In genomic region chr16:86662195-86662594, GRCh38 we compare ENCODE assay signal across 22 cellular contexts.
A peak's percentile ranks its signal among the peaks of the same experiment; 100 is the strongest.
DNase-seq lines count a peak whose midpoint lies in the region; ATAC-seq and TF ChIP-seq lines count a peak whose summit lies in the region.
"Had no signal": no experiment of that assay in that cellular context is flagged by ENCODE, and none has a peak within 500 bp of the region (broad histone marks: within the 10 kb centered on the region; RNA-seq: fewer than 3 reads in every experiment).

No MANE protein-coding gene starts in this region.

- H3K4me2 ChIP-seq in mammary epithelial cell (ENCODE audit: insufficient read depth, low read depth, low read length): no peak overlapping the region

- peaks cover 9% of the 10 kb centered on the region for H3K9me3 Mint-ChIP-seq in osteocyte (ENCODE audit: unreplicated experiment)
- peaks cover 15% of the 10 kb centered on the region for H3K9me3 Mint-ChIP-seq in activated T-cell treated with anti-CD3 and anti-CD28 coated beads, Interleukin-2, amount 50 U/mL, for 4 hours

- no peaks in the 10 kb centered on the region for H3K27me3 Mint-ChIP-seq in osteocyte (ENCODE audit: unreplicated experiment)
- H3K27me3 Mint-ChIP-seq in activated T-cell treated with anti-CD3 and anti-CD28 coated beads, Interleukin-2, amount 50 U/mL, for 4 hours (ENCODE audit: low read depth): peaks cover 23% of the 10 kb centered on the region
- H3K27me3 Mint-ChIP-seq: CD4-positive, CD25-positive, alpha-beta regulatory T cell had no signal

- no peak overlapping the region for H2AFZ ChIP-seq in mammary epithelial cell (ENCODE audit: low read depth, low read length)

- TF ChIP-seq CTCF in mammary epithelial cell (conservative IDR thresholded peaks at IDR 0.05 in 1 of 2, IDR thresholded peaks at IDR 0.05 in 1 of 2; ENCODE audit: extremely low read depth in 1 of 2, insufficient read depth in 1 of 2, low read depth in 1 of 2, low read length in 2 of 2): no peak
- TF ChIP-seq CTCF in osteocyte (IDR thresholded peaks at IDR 0.05): no peak

- DNase-seq in AG20443 (ENCODE audit: low spot score) (peak; percentile 61), M059J (ENCODE audit: low read depth) (peak; percentile 54), mammary epithelial cell (peak; percentile 21), osteocyte (ENCODE audit: extremely low spot score, unreplicated experiment) (no peak), NK-92 (lab: John Stamatoyannopoulos, UW; ENCODE audit: unreplicated experiment) (no peak), NCI-H1105 treated with DMSO at 0.1 percent for 48 hours (lab: John Stamatoyannopoulos, UW) (no peak)
- DNase-seq in activated T-cell treated with anti-CD3 and anti-CD28 coated beads, Interleukin-2, amount 50 U/mL, for 4 hours: no peak
- DNase-seq: activated CD4-positive, alpha-beta T cell treated with anti-CD3 and anti-CD28 coated beads, Interleukin-2, amount 10 ng/mL, durations not matched to agents 7 days and 5 days; activated naive CD4-positive, alpha-beta T cell treated with anti-CD3 and anti-CD28 coated beads, Interleukin-2, amount 50 U/mL, for 16 hours; aorta; CD4-positive, CD25-positive, alpha-beta regulatory T cell; heart right ventricle; left cardiac atrium; NCI-H187; NCI-H524 treated with DMSO at 0.1 percent for 48 hours; small intestine; WERI-Rb-1 had no signal

- intact Hi-C loops in mammary epithelial cell (cut with micrococcal nuclease): loop anchor here (10.0 kb wide), 1 partner anchor 723 kb away; the partner anchor contains the start of gene FBXO31

- ATAC-seq in activated T-cell treated with anti-CD3 and anti-CD28 coated beads, Interleukin-2, amount 50 U/mL, for 4 hours: no peak
- ATAC-seq in HG02970 (IDR thresholded peaks at IDR 0.05; ENCODE audit: low FRiP score, unreplicated experiment): no peak
- ATAC-seq: heart right ventricle; left cardiac atrium; stimulated activated memory B cell treated with anti-CD40 and anti-IgM and Interleukin-4, amounts not matched to agents 10 μg/mL and 1 μg/mL and 100 μg/mL, for 72 hours had no signal

- no TSS peak for BruUV-seq in mammary epithelial cell (replicated peaks; lab: Mats Ljungman, UMichigan)

- H3K27ac ChIP-seq in mammary epithelial cell (ENCODE audit: insufficient read depth, low read depth, low read length): no peak overlapping the region
- H3K27ac ChIP-seq: heart right ventricle, suprapubic skin, vagina, WERI-Rb-1 had no signal

- H3K4me3 Mint-ChIP-seq in osteocyte (ENCODE audit: unreplicated experiment): no peak overlapping the region
- H3K4me3 Mint-ChIP-seq in activated T-cell treated with anti-CD3 and anti-CD28 coated beads, Interleukin-2, amount 50 U/mL, for 4 hours: no peak overlapping the region
- H3K4me3 Mint-ChIP-seq: activated CD4-positive, alpha-beta T cell treated with anti-CD3 and anti-CD28 coated beads, Interleukin-2, amount 10 ng/mL, durations not matched to agents 7 days and 5 days; CD4-positive, CD25-positive, alpha-beta regulatory T cell; central memory CD8-positive, alpha-beta T cell; stimulated activated memory B cell treated with anti-CD40 and anti-IgM and Interleukin-4, amounts not matched to agents 10 μg/mL and 1 μg/mL and 100 μg/mL, for 72 hours had no signal

- H3K27ac Mint-ChIP-seq in osteocyte (ENCODE audit: unreplicated experiment): peak overlapping the region; percentile 92
- H3K27ac Mint-ChIP-seq: activated CD4-positive, alpha-beta T cell treated with anti-CD3 and anti-CD28 coated beads, Interleukin-2, amount 10 ng/mL, durations not matched to agents 7 days and 5 days; CD4-positive, CD25-positive, alpha-beta regulatory T cell; stimulated activated memory B cell treated with anti-CD40 and anti-IgM and Interleukin-4, amounts not matched to agents 10 μg/mL and 1 μg/mL and 100 μg/mL, for 72 hours had no signal

- H3K9ac ChIP-seq in mammary epithelial cell (ENCODE audit: insufficient read depth, low read length): no peak overlapping the region

- CTCF ChIA-PET in mammary epithelial cell (lab: Charles Lee; ENCODE audit: low non-redundant PET): no interaction called here

- H3K27me3 ChIP-seq in mammary epithelial cell (ENCODE audit: insufficient read depth, low read length): no peaks in the 10 kb centered on the region
- H3K27me3 ChIP-seq: vagina had no signal

- in situ Hi-C loops in mammary epithelial cell (cut with MboI; ENCODE audit: low sequenced_read_pairs in 2 of 2): no loop called here

- no peaks in the 10 kb centered on the region for H3K79me2 ChIP-seq in mammary epithelial cell (ENCODE audit: insufficient read depth, low read length)

- H3K36me3 Mint-ChIP-seq in osteocyte (ENCODE audit: unreplicated experiment): peaks cover 8% of the 10 kb centered on the region
- no peaks in the 10 kb centered on the region for H3K36me3 Mint-ChIP-seq in activated T-cell treated with anti-CD3 and anti-CD28 coated beads, Interleukin-2, amount 50 U/mL, for 4 hours (ENCODE audit: insufficient read depth)
- H3K36me3 Mint-ChIP-seq: CD4-positive, CD25-positive, alpha-beta regulatory T cell; stimulated activated memory B cell treated with anti-CD40 and anti-IgM and Interleukin-4, amounts not matched to agents 10 μg/mL and 1 μg/mL and 100 μg/mL, for 72 hours had no signal

- H4K20me1 ChIP-seq in mammary epithelial cell (ENCODE audit: insufficient read depth, low read length): no peaks in the 10 kb centered on the region

- H3K9me3 ChIP-seq in mammary epithelial cell (replicated peaks; ENCODE audit: insufficient read depth, low read length): peaks cover 6% of the 10 kb centered on the region
- H3K9me3 ChIP-seq: suprapubic skin, vagina had no signal

- H3K4me1 Mint-ChIP-seq in osteocyte (ENCODE audit: unreplicated experiment): peaks cover 57% of the 10 kb centered on the region
- peaks cover 20% of the 10 kb centered on the region for H3K4me1 Mint-ChIP-seq in activated T-cell treated with anti-CD3 and anti-CD28 coated beads, Interleukin-2, amount 50 U/mL, for 4 hours (ENCODE audit: low read depth)

- H3K36me3 ChIP-seq in mammary epithelial cell (ENCODE audit: insufficient read depth, low read length): no peaks in the 10 kb centered on the region
- H3K36me3 ChIP-seq: heart right ventricle, suprapubic skin, vagina, WERI-Rb-1 had no signal

- WGBS in mammary epithelial cell (ENCODE audit: low coverage, missing lambda C conversion rate): 92% methylated on average over 5 of the region's 5 CpGs

- dilution Hi-C loops in mammary epithelial cell (cut with HindIII; ENCODE audit: low sequenced_read_pairs): loop anchor here (5.0 kb wide), 1 partner anchor 50 kb away; no protein-coding TSS in a partner anchor

- peaks cover 28% of the 10 kb centered on the region for H3K4me1 ChIP-seq in mammary epithelial cell (ENCODE audit: insufficient read depth, low read length)
- H3K4me1 ChIP-seq: vagina had no signal

- no peak overlapping the region for H3K4me3 ChIP-seq in mammary epithelial cell (replicated peaks in 1 of 3; ENCODE audit: insufficient read depth in 1 of 3, low read depth in 2 of 3, low read length in 3 of 3)
- H3K4me3 ChIP-seq: heart right ventricle, suprapubic skin, vagina had no signal

Comparison
In these comparisons a context has a peak if more than half of its experiments do, and no peak if none do; other contexts are left out.
1. DNase-seq: peak in AG20443 (single experiment), M059J (single experiment) and mammary epithelial cell (single experiment); none in osteocyte (single experiment), activated T-cell treated with anti-CD3 and anti-CD28 coated beads, Interleukin-2, amount 50 U/mL, for 4 hours (single experiment), NK-92 (single experiment) and NCI-H1105 treated with DMSO at 0.1 percent for 48 hours (single experiment).